29 cellular contexts compared by ENCODE assay signal in genomic region chr10:100356067-100357017, GRCh38. TPM values are rescaled to one million over a fixed set of nuclear protein-coding genes. Genes with fewer than 3 reads are reported as not detected.
DNase-seq lines count a peak whose midpoint lies in the region; ATAC-seq, FAIRE-seq and TF ChIP-seq lines count a peak whose summit lies in the region.
"Had no signal": no experiment of that assay in that cellular context is flagged by ENCODE, and none has a peak within 500 bp of the region (broad histone marks: within the 10 kb centered on the region; RNA-seq: fewer than 3 reads in every experiment).

No MANE protein-coding gene starts in this region.

- peaks cover 59% of the 10 kb centered on the region for H3K79me2 ChIP-seq in HepG2 (ENCODE audit: insufficient read depth, low read length)
- peaks cover 44% of the 10 kb centered on the region for H3K79me2 ChIP-seq in hepatocyte

- H3K4me2 ChIP-seq in HepG2 (ENCODE audit: low read depth, low read length): peak overlapping the region; percentile 53
- H3K4me2 ChIP-seq in hepatocyte: no peak overlapping the region
- H3K4me2 ChIP-seq: BLaER1 treated with 17β-estradiol and CSF1 and Interleukin-3, amounts not matched to agents 10 nM and 100 nM had no signal

- H3K9me3 ChIP-seq in HepG2 (ENCODE audit: low read length) (no peaks in the 10 kb centered on the region), right lobe of liver (no peaks in the 10 kb centered on the region), hepatocyte (ENCODE audit: low read depth) (no peaks in the 10 kb centered on the region)
- H3K9me3 ChIP-seq: BLaER1 treated with 17β-estradiol and CSF1 and Interleukin-3, amounts not matched to agents 10 nM and 100 nM; left lung had no signal

- CTCF ChIA-PET in HepG2 (lab: Yijun Ruan, JAX; ENCODE audit: low intra/inter-chr PET ratio, low total read pairs): no interaction called here

- peaks cover 27 to 71% of the 10 kb centered on the region in 2 experiments for H3K36me3 ChIP-seq in HepG2 (replicated peaks in 1 of 2; ENCODE audit: control insufficient read depth in 1 of 2, insufficient read depth in 2 of 2, low read length in 2 of 2)
- peaks cover 0 to 61% (median 4%) of the 10 kb centered on the region in 4 donors for H3K36me3 ChIP-seq in right lobe of liver
- peaks cover 5% of the 10 kb centered on the region for H3K36me3 ChIP-seq in hepatocyte (replicated peaks; ENCODE audit: insufficient read depth, low read depth)

- peaks cover 82% of the 10 kb centered on the region for H4K20me1 ChIP-seq in HepG2 (ENCODE audit: insufficient read depth, low read length)
- H4K20me1 ChIP-seq in hepatocyte (ENCODE audit: insufficient read depth, poor library complexity, severe bottlenecking): peaks cover 41% of the 10 kb centered on the region

- no peaks in the 10 kb centered on the region for H3K27me3 ChIP-seq in HepG2 (ENCODE audit: control insufficient read depth in 1 of 2, insufficient read depth in 2 of 2, low read length in 2 of 2)
- H3K27me3 ChIP-seq in right lobe of liver: no peaks in the 10 kb centered on the region
- H3K27me3 ChIP-seq in hepatocyte: no peaks in the 10 kb centered on the region
- H3K27me3 ChIP-seq: BLaER1 treated with 17β-estradiol and CSF1 and Interleukin-3, amounts not matched to agents 10 nM and 100 nM; left lung had no signal

- BruUV-seq in HepG2 (replicated peaks; lab: Mats Ljungman, UMichigan): no TSS peak

- ATAC-seq in HepG2 (no peak), right lobe of liver (no peak), GM21737 (IDR thresholded peaks at IDR 0.05; ENCODE audit: unreplicated experiment) (no peak)
- ATAC-seq: activated CD8-positive, alpha-beta T cell treated with anti-CD3 and anti-CD28 coated beads for 36 hours; left lung; natural killer cell had no signal

- TF ChIP-seq EP300 in HepG2 (IDR thresholded peaks at IDR 0.05; ENCODE audit: low read depth in 2 of 2, low read length in 2 of 2): no peak
- TF ChIP-seq EP300 in HepG2 (CRISPR knock-in tag; IDR thresholded peaks at IDR 0.05; ENCODE audit: borderline replicate concordance): no peak

- TF ChIP-seq CTCF in HepG2 (CRISPR knock-in tag; IDR thresholded peaks at IDR 0.05) (no peak), right lobe of liver (IDR thresholded peaks at IDR 0.05) (no peak), hepatocyte (IDR thresholded peaks at IDR 0.05; ENCODE audit: poor library complexity) (no peak)

- H3K9me2 ChIP-seq in hepatocyte (replicated peaks; ENCODE audit: insufficient read depth): no peaks in the 10 kb centered on the region

- intact Hi-C loops in HepG2 (cut with micrococcal nuclease; ENCODE audit: unreplicated experiment): no loop called here
- intact Hi-C loops in right lobe of liver (cut with DNase I): no loop called here

- POLR2A ChIA-PET in HepG2 (lab: Yijun Ruan, JAX): interaction anchor here (1.0 to 1.9 kb wide), 2 partner anchors 10 to 17 kb away, joined by 3 to 6 read pairs; no protein-coding TSS in a partner anchor

- H3K27ac ChIP-seq in HepG2 (ENCODE audit: extremely low read length, insufficient read depth, low read length) (peak overlapping the region; percentile 37), right lobe of liver (no peak overlapping the region), hepatocyte (peak overlapping the region; percentile 58), substantia nigra (ENCODE audit: low read depth, low read length, poor library complexity, severe bottlenecking) (peak overlapping the region; percentile 13)
- H3K27ac ChIP-seq: BLaER1 treated with 17β-estradiol and CSF1 and Interleukin-3, amounts not matched to agents 10 nM and 100 nM had no signal

- DNase-seq in HepG2 (ENCODE audit: low spot score): no peak
- no peak for DNase-seq in right lobe of liver
- peak; percentile 53 for DNase-seq in SK-MEL-5 (ENCODE audit: low read depth, low spot score)
- DNase-seq in hepatocyte (ENCODE audit: low spot score): no peak
- DNase-seq in substantia nigra (lab: John Stamatoyannopoulos, UW): no peak
- DNase-seq in NCI-H1694 (lab: John Stamatoyannopoulos, UW): no peak
- no peak for DNase-seq in NCI-H526 treated with DMSO at 0.1 percent for 48 hours (lab: John Stamatoyannopoulos, UW)
- DNase-seq: activated CD8-positive, alpha-beta T cell treated with anti-CD3 and anti-CD28 coated beads for 36 hours; activated effector memory CD4-positive, alpha-beta T cell treated with anti-CD3 and anti-CD28 coated beads, Interleukin-2, amount 50 U/mL, for 16 hours; activated naive CD8-positive, alpha-beta T cell treated with anti-CD3 and anti-CD28 coated beads for 36 hours; Calu3; dermis blood vessel endothelial cell; DMS79 treated with DMSO at 0.1 percent for 48 hours; IMR-90; left lung; midbrain; natural killer cell; NCI-H1092; NCI-H187 treated with DMSO at 0.1 percent for 48 hours; NCI-H2171 treated with DMSO at 0.1 percent for 48 hours; NCI-H69; stimulated activated CD4-positive, alpha-beta T cell treated with anti-CD3 and anti-CD28 coated beads, Interleukin-2, amount 100 ng/mL, for 24 hours had no signal

- H3K4me1 ChIP-seq in HepG2 (ENCODE audit: insufficient read depth, low read length) (peaks cover 100% of the 10 kb centered on the region), right lobe of liver (peaks cover 0 to 40% (median 16%) of the 10 kb centered on the region in 4 donors), hepatocyte (ENCODE audit: insufficient read depth) (peaks cover 57% of the 10 kb centered on the region)

- no peak overlapping the region for H3K9ac ChIP-seq in HepG2 (ENCODE audit: insufficient read depth, low read depth, low read length)

- in situ Hi-C loops in HepG2 (cut with HindIII; ENCODE audit: extremely low pct_ligation_motif_present, low pct_unique_long_range_greater_than_20kb) (no loop called here), SK-MEL-5 (cut with HindIII; ENCODE audit: low pct_unique_long_range_greater_than_20kb, low sequenced_read_pairs) (no loop called here)

- TF ChIP-seq POLR2A in HepG2 (IDR thresholded peaks at IDR 0.05; ENCODE audit: insufficient read depth in 1 of 2, low read depth in 2 of 2, low read length in 2 of 2): peak; percentile 40 to 71; a peak in 3 of 4 replicates
- TF ChIP-seq POLR2A in right lobe of liver (IDR thresholded peaks at IDR 0.05): no peak

- no peak for FAIRE-seq in HepG2 (lab: Jason Lieb, UNC)
- FAIRE-seq: RCC 7860, TTC549 had no signal

- H3K4me3 ChIP-seq in HepG2 (replicated peaks in 1 of 3; ENCODE audit: insufficient read depth in 1 of 3, low read depth in 2 of 3, low read length in 3 of 3) (no peak overlapping the region), right lobe of liver (no peak overlapping the region), hepatocyte (no peak overlapping the region)
- H3K4me3 ChIP-seq: BLaER1 treated with 17β-estradiol and CSF1 and Interleukin-3, amounts not matched to agents 10 nM and 100 nM; left lung had no signal

- no peak for TF ChIP-seq RAD21 in HepG2 (CRISPR knock-in tag; IDR thresholded peaks at IDR 0.05)

- H2AFZ ChIP-seq in HepG2 (ENCODE audit: low read length) (no peak overlapping the region), hepatocyte (no peak overlapping the region)

- WGBS in HepG2 (ENCODE audit: low lambda C conversion rate): 94% methylated on average over 14 of the region's 14 CpGs
- 87% methylated on average over 13 of the region's 14 CpGs for WGBS in right lobe of liver (ENCODE audit: insufficient coverage, low coverage, low lambda C conversion rate, missing lambda C conversion rate)
- 87% methylated on average over 14 of the region's 14 CpGs for WGBS in hepatocyte (ENCODE audit: low lambda C conversion rate, missing lambda C conversion rate)

RNA-seq across cellular contexts. Expression of gene SCD, which starts 9.3 kb away (rescaled TPM):
- 338 and 492 TPM in 2 replicates for total RNA-seq in HepG2 (2016; rRNA removed; fragmentation: Illumina TruSeq; extraction: Trizol)
- total RNA-seq in HepG2 (2016; cell fraction: cytosol; rRNA removed; fragmentation: Illumina TruSeq; extraction: Trizol; ENCODE audit: low read depth): 31.9 and 37.2 TPM in 2 replicates
- total RNA-seq in HepG2 (2016; cell fraction: insoluble cytoplasmic fraction; rRNA removed; fragmentation: Illumina TruSeq; extraction: Trizol): 303 and 473 TPM in 2 replicates
- total RNA-seq in HepG2 (2016; cell fraction: membrane; rRNA removed; fragmentation: Illumina TruSeq; extraction: Trizol): 175 and 195 TPM in 2 replicates
- 532 and 631 TPM in 2 replicates for total RNA-seq in HepG2 (2016; cell fraction: nucleus; rRNA removed; fragmentation: Illumina TruSeq; extraction: Trizol)
- 512 and 596 TPM in 2 replicates for polyA plus RNA-seq in HepG2 (2011; rRNA removed)
- 368 and 565 TPM in 2 replicates for polyA plus RNA-seq in HepG2 (2011; cell fraction: cytosol; rRNA removed)
- 147 and 228 TPM in 2 replicates for polyA plus RNA-seq in HepG2 (2011; cell fraction: nucleus; rRNA removed)
- polyA plus RNA-seq in HepG2 (2012): 585 and 769 TPM in 2 replicates
- polyA plus RNA-seq in HepG2 (2016; cell fraction: cytosol; fragmentation: Illumina TruSeq; extraction: Trizol; ENCODE audit: low read depth): 36.1 and 38.4 TPM in 2 replicates
- 315 and 357 TPM in 2 replicates for polyA plus RNA-seq in HepG2 (2016; cell fraction: insoluble cytoplasmic fraction; fragmentation: Illumina TruSeq; extraction: Trizol; ENCODE audit: low read depth)
- polyA plus RNA-seq in HepG2 (2016; cell fraction: membrane; fragmentation: Illumina TruSeq; extraction: Trizol; ENCODE audit: low read depth): 107 and 124 TPM in 2 replicates
- polyA plus RNA-seq in HepG2 (2016; cell fraction: nucleus; fragmentation: Illumina TruSeq; extraction: Trizol; ENCODE audit: insufficient read depth, low read depth): 708 and 740 TPM in 2 replicates
- 748 and 1,007 TPM in 2 replicates for polyA minus RNA-seq in HepG2 (2011; rRNA and poly(A)+ RNA removed; ENCODE audit: low replicate concordance)
- polyA minus RNA-seq in HepG2 (2011; cell fraction: cytosol; rRNA and poly(A)+ RNA removed): 527 and 633 TPM in 2 replicates
- polyA minus RNA-seq in HepG2 (2011; cell fraction: nucleus; rRNA and poly(A)+ RNA removed): 165 and 293 TPM in 2 replicates
- total RNA-seq in right lobe of liver: 100 to 1,000 TPM in 4 of 6 experiments, 10 to 100 TPM in 2; 38.3 to 599 (median 220) TPM
- total RNA-seq in SK-MEL-5 (2014; rRNA removed; shearing (Covaris generic)): 867 and 870 TPM in 2 replicates
- 512 and 677 TPM in 2 replicates for polyA plus RNA-seq in SK-MEL-5 (2015; cell fraction: cytosol; rRNA removed)
- 140 and 171 TPM in 2 replicates for polyA plus RNA-seq in SK-MEL-5 (2015; cell fraction: nucleus; rRNA removed)
- 589 and 622 TPM in 2 replicates for total RNA-seq in hepatocyte
- 213 and 282 TPM in 2 replicates for polyA plus RNA-seq in hepatocyte

RNA-seq across cellular contexts. Expression of gene PKD2L1, which starts 26.3 kb away (rescaled TPM):
- total RNA-seq in HepG2 (2016; rRNA removed; fragmentation: Illumina TruSeq; extraction: Trizol) (0.07 and 0.31 TPM in 2 replicates), right lobe of liver (under 1 TPM in 3 of 6 experiments, not detected in 3; 0.12 to 0.26 (median 0.22) TPM), hepatocyte (0.10 TPM in 1 of 2 replicates, not detected in the other)
- not detected in 2 replicates for total RNA-seq in HepG2 (2016; cell fraction: cytosol; rRNA removed; fragmentation: Illumina TruSeq; extraction: Trizol; ENCODE audit: low read depth)
- total RNA-seq in HepG2 (2016; cell fraction: insoluble cytoplasmic fraction; rRNA removed; fragmentation: Illumina TruSeq; extraction: Trizol): 0.07 and 0.30 TPM in 2 replicates
- not detected in 2 replicates for total RNA-seq in HepG2 (2016; cell fraction: membrane; rRNA removed; fragmentation: Illumina TruSeq; extraction: Trizol)
- not detected in 2 replicates for total RNA-seq in HepG2 (2016; cell fraction: nucleus; rRNA removed; fragmentation: Illumina TruSeq; extraction: Trizol)
- polyA plus RNA-seq in HepG2 (2011; rRNA removed) (0.15 and 0.27 TPM in 2 replicates), hepatocyte (0.88 and 1.9 TPM in 2 replicates)
- 0.15 and 0.21 TPM in 2 replicates for polyA plus RNA-seq in HepG2 (2011; cell fraction: cytosol; rRNA removed)
- 0.61 and 0.90 TPM in 2 replicates for polyA plus RNA-seq in HepG2 (2011; cell fraction: nucleus; rRNA removed)
- polyA plus RNA-seq in HepG2 (2012): 0.16 and 0.55 TPM in 2 replicates
- polyA plus RNA-seq in HepG2 (2016; cell fraction: cytosol; fragmentation: Illumina TruSeq; extraction: Trizol; ENCODE audit: low read depth): not detected in 2 replicates
- 0.33 TPM in 1 of 2 replicates, not detected in the other for polyA plus RNA-seq in HepG2 (2016; cell fraction: insoluble cytoplasmic fraction; fragmentation: Illumina TruSeq; extraction: Trizol; ENCODE audit: low read depth)
- polyA plus RNA-seq in HepG2 (2016; cell fraction: membrane; fragmentation: Illumina TruSeq; extraction: Trizol; ENCODE audit: low read depth): not detected in 2 replicates
- 0.21 TPM in 1 of 2 replicates, not detected in the other for polyA plus RNA-seq in HepG2 (2016; cell fraction: nucleus; fragmentation: Illumina TruSeq; extraction: Trizol; ENCODE audit: insufficient read depth, low read depth)
- 0.26 and 0.72 TPM in 2 replicates for polyA minus RNA-seq in HepG2 (2011; rRNA and poly(A)+ RNA removed; ENCODE audit: low replicate concordance)
- not detected in 2 replicates for polyA minus RNA-seq in HepG2 (2011; cell fraction: cytosol; rRNA and poly(A)+ RNA removed)
- not detected in 2 replicates for polyA minus RNA-seq in HepG2 (2011; cell fraction: nucleus; rRNA and poly(A)+ RNA removed)
- total RNA-seq in SK-MEL-5 (2014; rRNA removed; shearing (Covaris generic)): not detected in 2 replicates
- polyA plus RNA-seq in SK-MEL-5 (2015; cell fraction: cytosol; rRNA removed): not detected in 2 replicates
- 0.12 TPM in 1 of 2 replicates, not detected in the other for polyA plus RNA-seq in SK-MEL-5 (2015; cell fraction: nucleus; rRNA removed)
- total RNA-seq: activated CD8-positive, alpha-beta T cell treated with anti-CD3 and anti-CD28 coated beads for 36 hours; activated naive CD8-positive, alpha-beta T cell treated with anti-CD3 and anti-CD28 coated beads for 36 hours; Calu3; dermis blood vessel endothelial cell; IMR-90; natural killer cell; osteoblast; renal cortical epithelial cell had no signal
- polyA plus RNA-seq: AG04450, IMR-90 had no signal

Comparison
In these comparisons a context has a peak if more than half of its experiments do, and no peak if none do; other contexts are left out.
1. H3K27ac ChIP-seq: peak in HepG2 (single experiment), hepatocyte (single experiment) and substantia nigra (single experiment); none in right lobe of liver (0 of 3).